In the genomic region with DNA sequence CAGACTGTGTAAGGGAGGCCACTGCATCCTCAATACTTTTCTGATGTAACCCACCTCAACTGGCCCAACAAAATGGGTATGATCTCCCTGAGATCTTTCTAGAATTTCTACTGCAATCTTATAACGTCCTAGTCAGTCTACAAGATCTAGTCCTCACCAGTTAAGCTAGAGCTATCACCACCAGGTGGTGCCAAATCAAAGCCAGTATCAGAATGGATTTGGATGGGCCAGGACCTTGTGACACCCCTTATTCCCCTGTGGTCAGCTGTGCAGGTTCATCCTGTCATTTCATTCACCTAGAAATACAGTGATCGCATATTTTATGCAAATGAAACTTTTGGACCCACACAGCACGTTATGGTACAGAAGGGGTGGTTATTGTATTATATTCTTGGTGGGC, we compare ENCODE assay signal across 8 cellular contexts.
DNase-seq lines count a peak whose midpoint lies in the region; ATAC-seq, FAIRE-seq and TF ChIP-seq lines count a peak whose summit lies in the region.

No MANE protein-coding gene starts in this region.

- TF ChIP-seq CTCF in HEK293 (tag by site-specific recombination; IDR thresholded peaks at IDR 0.05) (no peak), endothelial cell of umbilical vein (IDR thresholded peaks at IDR 0.05; ENCODE audit: extremely low read depth in 1 of 2, insufficient read depth in 1 of 2, low read depth in 1 of 2, low read length in 2 of 2) (peak; percentile 45 to 57), neural progenitor cell (IDR thresholded peaks at IDR 0.05) (peak; percentile 67)

- POLR2A ChIA-PET in HEK293 (lab: Yijun Ruan, JAX) (no interaction called here), endothelial cell of umbilical vein (lab: Charles Lee) (no interaction called here)

- H3K4me2 ChIP-seq in endothelial cell of umbilical vein (ENCODE audit: insufficient read depth, low read length), result no peak overlapping the region
- no peak overlapping the region for H3K4me2 ChIP-seq in neural progenitor cell

- H3K4me3 ChIP-seq in HEK293 (ENCODE audit: low read depth, low read length) (no peak overlapping the region), endothelial cell of umbilical vein (replicated peaks in 1 of 3; ENCODE audit: insufficient read depth in 1 of 3, low read depth in 1 of 3, low read length in 3 of 3) (no peak overlapping the region), neural progenitor cell (no peak overlapping the region)

- H3K36me3 ChIP-seq in HEK293 (ENCODE audit: control insufficient read depth in 2 of 2, insufficient read depth in 1 of 2, low read length in 2 of 2), result no peaks in the 10 kb centered on the region
- no peaks in the 10 kb centered on the region for H3K36me3 ChIP-seq in endothelial cell of umbilical vein (ENCODE audit: control insufficient read depth in 2 of 2, extremely low read depth in 1 of 2, insufficient read depth in 2 of 2, low read length in 2 of 2)
- peaks cover 7% of the 10 kb centered on the region for H3K36me3 ChIP-seq in neural progenitor cell

- peaks cover 3% of the 10 kb centered on the region for H3K4me1 Mint-ChIP-seq in neural progenitor cell

- peaks cover 18% of the 10 kb centered on the region for H3K79me2 ChIP-seq in endothelial cell of umbilical vein (ENCODE audit: control insufficient read depth, insufficient read depth, low read length)
- H3K79me2 ChIP-seq in neural progenitor cell (ENCODE audit: low read depth), result peaks cover 51% of the 10 kb centered on the region

- FAIRE-seq in endothelial cell of umbilical vein (lab: Jason Lieb, UNC), result no peak

- H3K9me1 ChIP-seq in endothelial cell of umbilical vein (replicated peaks; ENCODE audit: control insufficient read depth, extremely low read depth, insufficient read depth, low read length), result peaks cover 3% of the 10 kb centered on the region

- H4K20me1 ChIP-seq in endothelial cell of umbilical vein (replicated peaks; ENCODE audit: control insufficient read depth, extremely low read depth, insufficient read depth, low read length), result no peaks in the 10 kb centered on the region
- H4K20me1 ChIP-seq in neural progenitor cell (ENCODE audit: low read depth), result peaks cover 30% of the 10 kb centered on the region

- no peak overlapping the region for H2AFZ ChIP-seq in endothelial cell of umbilical vein (ENCODE audit: low read depth, low read length)
- no peak overlapping the region for H2AFZ ChIP-seq in neural progenitor cell (replicated peaks)

- 0 out of 2 replicates have a peak, but pooled peaks cover 4% of the 10 kb centered on the region for H3K4me1 ChIP-seq in HEK293 (ENCODE audit: control insufficient read depth, insufficient read depth, low read length)
- peaks cover 11% of the 10 kb centered on the region for H3K4me1 ChIP-seq in endothelial cell of umbilical vein (ENCODE audit: control insufficient read depth, extremely low read depth, insufficient read depth, low read length)
- H3K4me1 ChIP-seq in neural progenitor cell, result no peaks in the 10 kb centered on the region

- CTCF ChIA-PET in HEK293 (lab: Yijun Ruan, JAX) (interaction anchor here (0.6 to 2.2 kb wide), 7 partner anchors 14 to 183 kb away, joined by 3 to 8 read pairs (median 3); no protein-coding TSS in a partner anchor), endothelial cell of umbilical vein (lab: Charles Lee) (interaction anchor here (1.0 to 1.9 kb wide), 9 partner anchors 13 to 186 kb away, joined by 3 to 16 read pairs (median 5); partner anchors contain the start of gene OLA1)

- H3K27me3 Mint-ChIP-seq in neural progenitor cell (ENCODE audit: insufficient read depth, low read depth), result no peaks in the 10 kb centered on the region

- peaks cover 7% of the 10 kb centered on the region for H3K36me3 Mint-ChIP-seq in neural progenitor cell

- no TSS peak for BruUV-seq in endothelial cell of umbilical vein (replicated peaks; lab: Mats Ljungman, UMichigan)

- H3F3A ChIP-seq in neural progenitor cell (ENCODE audit: low read depth), result peaks cover 15% of the 10 kb centered on the region

- ATAC-seq in HG02981 (IDR thresholded peaks at IDR 0.05; ENCODE audit: unreplicated experiment) (no peak), HG03442 (IDR thresholded peaks at IDR 0.05; ENCODE audit: unreplicated experiment) (no peak)

- no peaks in the 10 kb centered on the region for H3K9me3 ChIP-seq in HEK293 (ENCODE audit: control insufficient read depth, insufficient read depth, low read depth, low read length)
- H3K9me3 ChIP-seq in endothelial cell of umbilical vein (replicated peaks; ENCODE audit: control insufficient read depth, insufficient read depth, low read length), result no peaks in the 10 kb centered on the region
- no peaks in the 10 kb centered on the region for H3K9me3 ChIP-seq in neural progenitor cell (ENCODE audit: low read depth)

- H3K27ac Mint-ChIP-seq in neural progenitor cell, result no peak overlapping the region

- H3K27ac ChIP-seq in HEK293 (ENCODE audit: extremely low read depth, low read depth, low read length) (no peak overlapping the region), endothelial cell of umbilical vein (ENCODE audit: insufficient read depth, low read depth, low read length) (no peak overlapping the region), neural progenitor cell (no peak overlapping the region)

- no peaks in the 10 kb centered on the region for H3K9me3 Mint-ChIP-seq in neural progenitor cell

- DNase-seq in NCI-H510A treated with DMSO at 0.1 percent for 48 hours (lab: John Stamatoyannopoulos, UW) (peak; percentile 55), NCI-H510A (lab: John Stamatoyannopoulos, UW) (no peak), RPMI8226 (peak; percentile 46), endothelial cell of umbilical vein (ENCODE audit: low read depth, low spot score) (peak; percentile 29), neural progenitor cell (ENCODE audit: low spot score) (peak; percentile 67)

- H3K27me3 ChIP-seq in endothelial cell of umbilical vein (ENCODE audit: control insufficient read depth in 2 of 2, insufficient read depth in 2 of 2, low read length in 2 of 2) (no peaks in the 10 kb centered on the region), neural progenitor cell (no peaks in the 10 kb centered on the region)

- dilution Hi-C loops in endothelial cell of umbilical vein (cut with MboI; ENCODE audit: extremely low pct_ligation_motif_present, low sequenced_read_pairs), result no loop called here

- H3K9ac ChIP-seq in endothelial cell of umbilical vein (replicated peaks; ENCODE audit: extremely low read depth, insufficient read depth, low read length) (no peak overlapping the region), neural progenitor cell (no peak overlapping the region)

- intact Hi-C loops in endothelial cell of umbilical vein (cut with micrococcal nuclease), result loop anchor here (1.0 to 5.0 kb wide), 2 partner anchors 89 to 183 kb away; partner anchors contain the start of gene OLA1

- no peak for TF ChIP-seq POLR2A in endothelial cell of umbilical vein (IDR thresholded peaks at IDR 0.05; ENCODE audit: low read depth, low read length)

- H3K4me3 Mint-ChIP-seq in neural progenitor cell, result no peak overlapping the region

TF ChIP-seq in HEK293, 187 proteins besides CTCF, POLR2A, EP300 and RAD21:
- peak; percentile 48 for TF ChIP-seq ZNF654 (tag by site-specific recombination; IDR thresholded peaks at IDR 0.05; ENCODE audit: low read depth)
- TF ChIP-seq ZNF707 (tag by site-specific recombination; IDR thresholded peaks at IDR 0.05), result no peak

TF ChIP-seq in endothelial cell of umbilical vein, 7 proteins besides CTCF, POLR2A, EP300 and RAD21:
- TF ChIP-seq EZH2 (IDR thresholded peaks at IDR 0.05; ENCODE audit: borderline replicate concordance, low read depth, low read length, severe bottlenecking) (no peak), GATA2 (IDR thresholded peaks at IDR 0.05; ENCODE audit: insufficient read depth, insufficient read length, low read depth, low read length) (no peak), JUN (IDR thresholded peaks at IDR 0.05; ENCODE audit: borderline replicate concordance, insufficient read depth, insufficient read length, low read depth) (no peak), POLR2AphosphoS5 (IDR thresholded peaks at IDR 0.05; ENCODE audit: insufficient read depth, low read depth, low read length) (no peak), FOS (IDR thresholded peaks at IDR 0.05; ENCODE audit: borderline replicate concordance, insufficient read depth, low read length) (no peak), MAX (IDR thresholded peaks at IDR 0.05; ENCODE audit: insufficient read depth, insufficient read length) (no peak), MYC (IDR thresholded peaks at IDR 0.05; ENCODE audit: low read depth, low read length) (no peak)
